In genomic region chr6:116462516-116462915, GRCh38 we compare ENCODE assay signal across 1 cellular context.
TF ChIP-seq lines count a peak whose summit lies in the region.

No MANE protein-coding gene starts in this region.

TF ChIP-seq in H1, 55 proteins besides CTCF, POLR2A, EP300 and RAD21:
- TF ChIP-seq, protein P1, sequence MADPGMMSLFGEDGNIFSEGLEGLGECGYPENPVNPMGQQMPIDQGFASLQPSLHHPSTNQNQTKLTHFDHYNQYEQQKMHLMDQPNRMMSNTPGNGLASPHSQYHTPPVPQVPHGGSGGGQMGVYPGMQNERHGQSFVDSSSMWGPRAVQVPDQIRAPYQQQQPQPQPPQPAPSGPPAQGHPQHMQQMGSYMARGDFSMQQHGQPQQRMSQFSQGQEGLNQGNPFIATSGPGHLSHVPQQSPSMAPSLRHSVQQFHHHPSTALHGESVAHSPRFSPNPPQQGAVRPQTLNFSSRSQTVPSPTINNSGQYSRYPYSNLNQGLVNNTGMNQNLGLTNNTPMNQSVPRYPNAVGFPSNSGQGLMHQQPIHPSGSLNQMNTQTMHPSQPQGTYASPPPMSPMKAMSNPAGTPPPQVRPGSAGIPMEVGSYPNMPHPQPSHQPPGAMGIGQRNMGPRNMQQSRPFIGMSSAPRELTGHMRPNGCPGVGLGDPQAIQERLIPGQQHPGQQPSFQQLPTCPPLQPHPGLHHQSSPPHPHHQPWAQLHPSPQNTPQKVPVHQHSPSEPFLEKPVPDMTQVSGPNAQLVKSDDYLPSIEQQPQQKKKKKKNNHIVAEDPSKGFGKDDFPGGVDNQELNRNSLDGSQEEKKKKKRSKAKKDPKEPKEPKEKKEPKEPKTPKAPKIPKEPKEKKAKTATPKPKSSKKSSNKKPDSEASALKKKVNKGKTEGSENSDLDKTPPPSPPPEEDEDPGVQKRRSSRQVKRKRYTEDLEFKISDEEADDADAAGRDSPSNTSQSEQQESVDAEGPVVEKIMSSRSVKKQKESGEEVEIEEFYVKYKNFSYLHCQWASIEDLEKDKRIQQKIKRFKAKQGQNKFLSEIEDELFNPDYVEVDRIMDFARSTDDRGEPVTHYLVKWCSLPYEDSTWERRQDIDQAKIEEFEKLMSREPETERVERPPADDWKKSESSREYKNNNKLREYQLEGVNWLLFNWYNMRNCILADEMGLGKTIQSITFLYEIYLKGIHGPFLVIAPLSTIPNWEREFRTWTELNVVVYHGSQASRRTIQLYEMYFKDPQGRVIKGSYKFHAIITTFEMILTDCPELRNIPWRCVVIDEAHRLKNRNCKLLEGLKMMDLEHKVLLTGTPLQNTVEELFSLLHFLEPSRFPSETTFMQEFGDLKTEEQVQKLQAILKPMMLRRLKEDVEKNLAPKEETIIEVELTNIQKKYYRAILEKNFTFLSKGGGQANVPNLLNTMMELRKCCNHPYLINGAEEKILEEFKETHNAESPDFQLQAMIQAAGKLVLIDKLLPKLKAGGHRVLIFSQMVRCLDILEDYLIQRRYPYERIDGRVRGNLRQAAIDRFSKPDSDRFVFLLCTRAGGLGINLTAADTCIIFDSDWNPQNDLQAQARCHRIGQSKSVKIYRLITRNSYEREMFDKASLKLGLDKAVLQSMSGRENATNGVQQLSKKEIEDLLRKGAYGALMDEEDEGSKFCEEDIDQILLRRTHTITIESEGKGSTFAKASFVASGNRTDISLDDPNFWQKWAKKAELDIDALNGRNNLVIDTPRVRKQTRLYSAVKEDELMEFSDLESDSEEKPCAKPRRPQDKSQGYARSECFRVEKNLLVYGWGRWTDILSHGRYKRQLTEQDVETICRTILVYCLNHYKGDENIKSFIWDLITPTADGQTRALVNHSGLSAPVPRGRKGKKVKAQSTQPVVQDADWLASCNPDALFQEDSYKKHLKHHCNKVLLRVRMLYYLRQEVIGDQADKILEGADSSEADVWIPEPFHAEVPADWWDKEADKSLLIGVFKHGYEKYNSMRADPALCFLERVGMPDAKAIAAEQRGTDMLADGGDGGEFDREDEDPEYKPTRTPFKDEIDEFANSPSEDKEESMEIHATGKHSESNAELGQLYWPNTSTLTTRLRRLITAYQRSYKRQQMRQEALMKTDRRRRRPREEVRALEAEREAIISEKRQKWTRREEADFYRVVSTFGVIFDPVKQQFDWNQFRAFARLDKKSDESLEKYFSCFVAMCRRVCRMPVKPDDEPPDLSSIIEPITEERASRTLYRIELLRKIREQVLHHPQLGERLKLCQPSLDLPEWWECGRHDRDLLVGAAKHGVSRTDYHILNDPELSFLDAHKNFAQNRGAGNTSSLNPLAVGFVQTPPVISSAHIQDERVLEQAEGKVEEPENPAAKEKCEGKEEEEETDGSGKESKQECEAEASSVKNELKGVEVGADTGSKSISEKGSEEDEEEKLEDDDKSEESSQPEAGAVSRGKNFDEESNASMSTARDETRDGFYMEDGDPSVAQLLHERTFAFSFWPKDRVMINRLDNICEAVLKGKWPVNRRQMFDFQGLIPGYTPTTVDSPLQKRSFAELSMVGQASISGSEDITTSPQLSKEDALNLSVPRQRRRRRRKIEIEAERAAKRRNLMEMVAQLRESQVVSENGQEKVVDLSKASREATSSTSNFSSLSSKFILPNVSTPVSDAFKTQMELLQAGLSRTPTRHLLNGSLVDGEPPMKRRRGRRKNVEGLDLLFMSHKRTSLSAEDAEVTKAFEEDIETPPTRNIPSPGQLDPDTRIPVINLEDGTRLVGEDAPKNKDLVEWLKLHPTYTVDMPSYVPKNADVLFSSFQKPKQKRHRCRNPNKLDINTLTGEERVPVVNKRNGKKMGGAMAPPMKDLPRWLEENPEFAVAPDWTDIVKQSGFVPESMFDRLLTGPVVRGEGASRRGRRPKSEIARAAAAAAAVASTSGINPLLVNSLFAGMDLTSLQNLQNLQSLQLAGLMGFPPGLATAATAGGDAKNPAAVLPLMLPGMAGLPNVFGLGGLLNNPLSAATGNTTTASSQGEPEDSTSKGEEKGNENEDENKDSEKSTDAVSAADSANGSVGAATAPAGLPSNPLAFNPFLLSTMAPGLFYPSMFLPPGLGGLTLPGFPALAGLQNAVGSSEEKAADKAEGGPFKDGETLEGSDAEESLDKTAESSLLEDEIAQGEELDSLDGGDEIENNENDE (IDR thresholded peaks at IDR 0.05; ENCODE audit: insufficient replicate concordance, low read length) = no peak
- no peak for TF ChIP-seq JUND (IDR thresholded peaks at IDR 0.05; ENCODE audit: low read length)
- no peak for TF ChIP-seq CBX8 (IDR thresholded peaks at IDR 0.05; ENCODE audit: borderline replicate concordance, low read depth, low read length)
- no peak for TF ChIP-seq TAF1 (IDR thresholded peaks at IDR 0.05; ENCODE audit: low read depth, low read length)
- no peak for TF ChIP-seq POLR2AphosphoS5 (IDR thresholded peaks at IDR 0.05; ENCODE audit: low read depth, low read length)
- TF ChIP-seq RNF2 (IDR thresholded peaks at IDR 0.05; ENCODE audit: borderline replicate concordance, low read depth, low read length, missing control alignments, poor library complexity, severe bottlenecking) = no peak
- no peak for TF ChIP-seq CHD1 (IDR thresholded peaks at IDR 0.05; ENCODE audit: low read depth, low read length)
- no peak; the same call in 1 of the 2 replicates for TF ChIP-seq PHF8 (conservative IDR thresholded peaks at IDR 0.05; ENCODE audit: low read depth, low read length)
- no peak for TF ChIP-seq E2F6 (IDR thresholded peaks at IDR 0.05)
- TF ChIP-seq SIRT6 (IDR thresholded peaks at IDR 0.05; ENCODE audit: low read length) = no peak
